ENCODE assay signal across 8 cellular contexts in genomic region chr1:46667782-46668760, GRCh38. TPM values are rescaled to one million over a fixed set of nuclear protein-coding genes. Genes with fewer than 3 reads are reported as not detected.
A peak's percentile ranks its signal among the peaks of the same experiment; 100 is the strongest.
DNase-seq lines count a peak whose midpoint lies in the region; ATAC-seq and TF ChIP-seq lines count a peak whose summit lies in the region.

Gene ATPAF1, minus strand, starts transcription at chr1:46668364. Its CDS starts 42 bp downstream, at chr1:46668322.

- peaks cover 18% of the 10 kb centered on the region for H3K4me1 Mint-ChIP-seq in activated T-cell treated with anti-CD3 and anti-CD28 coated beads, Interleukin-2, amount 50 U/mL, for 72 hours (ENCODE audit: low read depth)
- H3K4me1 Mint-ChIP-seq in naive B cell = peaks cover 13 to 17% (median 16%) of the 10 kb centered on the region in 3 donors

- peak within 1 kb of the TSS; percentile 95 for H2AFZ ChIP-seq in fibroblast of lung (ENCODE audit: low read length)

- in situ Hi-C loops in Panc1 (cut with HindIII; ENCODE audit: low pct_unique_long_range_greater_than_20kb, low sequenced_read_pairs) = no loop called here

- peak within 1 kb of the TSS; percentile 88 for H3K27ac ChIP-seq in Panc1 (ENCODE audit: low read length)
- H3K27ac ChIP-seq in fibroblast of lung (ENCODE audit: insufficient read depth, low read length) = peak within 1 kb of the TSS; percentile 59

- H3K27me3 ChIP-seq in Panc1 (ENCODE audit: control insufficient read depth, insufficient read depth, low read length) (no peaks in the 10 kb centered on the region), fibroblast of lung (ENCODE audit: control insufficient read depth, insufficient read depth, low read length) (no peaks in the 10 kb centered on the region)

- no peaks in the 10 kb centered on the region for H3K9me3 ChIP-seq in Panc1 (ENCODE audit: control insufficient read depth, insufficient read depth, low read depth, low read length)
- H3K9me3 ChIP-seq in fibroblast of lung (ENCODE audit: control insufficient read depth, insufficient read depth, low read depth, low read length) = no peaks in the 10 kb centered on the region

- H4K20me1 ChIP-seq in fibroblast of lung (ENCODE audit: control insufficient read depth, extremely low read depth, insufficient read depth, low read length) = no peaks in the 10 kb centered on the region

- no TSS peak for BruUV-seq in Panc1 (replicated peaks; lab: Mats Ljungman, UMichigan)

- CTCF ChIA-PET in Panc1 (lab: Charles Lee) = interaction anchor here (0.6 to 0.7 kb wide), 2 partner anchors 57 to 261 kb away, joined by 5 to 10 read pairs; no protein-coding TSS in a partner anchor

- 0 out of 2 replicates have a peak, but pooled peaks cover 5% of the 10 kb centered on the region for H3K36me3 ChIP-seq in Panc1 (ENCODE audit: control insufficient read depth, insufficient read depth, low read length)
- no peaks in the 10 kb centered on the region for H3K36me3 ChIP-seq in fibroblast of lung (ENCODE audit: control insufficient read depth, insufficient read depth, low read length)

- no peaks in the 10 kb centered on the region for H3K27me3 Mint-ChIP-seq in activated T-cell treated with anti-CD3 and anti-CD28 coated beads, Interleukin-2, amount 50 U/mL, for 72 hours (ENCODE audit: low read depth)
- no peaks in the 10 kb centered on the region for H3K27me3 Mint-ChIP-seq in naive B cell

- H3K36me3 Mint-ChIP-seq in activated T-cell treated with anti-CD3 and anti-CD28 coated beads, Interleukin-2, amount 50 U/mL, for 72 hours (ENCODE audit: insufficient read depth in 2 of 2) = peaks cover 5 to 10% of the 10 kb centered on the region in 2 donors
- H3K36me3 Mint-ChIP-seq in naive B cell = peaks cover 6 to 8% of the 10 kb centered on the region in 2 donors

- H3K9ac ChIP-seq in fibroblast of lung (ENCODE audit: insufficient read depth, low read length) = peak within 1 kb of the TSS; percentile 84

- peak within 1 kb of the TSS; percentile 52 for H3K27ac Mint-ChIP-seq in activated T-cell treated with anti-CD3 and anti-CD28 coated beads, Interleukin-2, amount 50 U/mL, for 72 hours
- peak within 1 kb of the TSS in 1 of 6 donors; percentile 70 for H3K27ac Mint-ChIP-seq in naive B cell

- TF ChIP-seq CTCF in Panc1 (IDR thresholded peaks at IDR 0.05) (no peak), fibroblast of lung (conservative IDR thresholded peaks at IDR 0.05 in 1 of 2, IDR thresholded peaks at IDR 0.05 in 1 of 2; ENCODE audit: low read depth in 1 of 2, low read length in 2 of 2) (no peak)

- peak within 1 kb of the TSS; percentile 97 for H3K4me2 ChIP-seq in fibroblast of lung (ENCODE audit: extremely low read depth, insufficient read depth, low read length)

- peak within 1 kb of the TSS; percentile 65 to 94 for H3K4me3 ChIP-seq in Panc1 (ENCODE audit: low read depth in 2 of 2, low read length in 2 of 2)
- peak within 1 kb of the TSS; percentile 83 to 94 (median 90) for H3K4me3 ChIP-seq in fibroblast of lung (replicated peaks in 1 of 4; ENCODE audit: control extremely low read depth in 1 of 4, insufficient read depth in 1 of 4, low read depth in 3 of 4, low read length in 4 of 4)

- H3K4me1 ChIP-seq in Panc1 (ENCODE audit: control insufficient read depth, insufficient read depth, low read length) (peaks cover 11% of the 10 kb centered on the region; the same call in 1 of the 2 replicates), fibroblast of lung (ENCODE audit: control insufficient read depth, extremely low read depth, insufficient read depth, low read length) (peaks cover 2% of the 10 kb centered on the region)

- intact Hi-C loops in Panc1 (cut with micrococcal nuclease; ENCODE audit: unreplicated experiment) = no loop called here

- peaks cover 8% of the 10 kb centered on the region for H3K79me2 ChIP-seq in fibroblast of lung (ENCODE audit: control insufficient read depth, insufficient read depth, low read length)

- no peaks in the 10 kb centered on the region for H3K9me3 Mint-ChIP-seq in activated T-cell treated with anti-CD3 and anti-CD28 coated beads, Interleukin-2, amount 50 U/mL, for 72 hours
- H3K9me3 Mint-ChIP-seq in naive B cell = no peaks in the 10 kb centered on the region

- POLR2A ChIA-PET in Panc1 (lab: Charles Lee) = interaction anchor here (0.6 kb wide), 1 partner anchor 21 kb away, joined by 4 read pairs; no protein-coding TSS in a partner anchor

- peak; percentile 78 for ATAC-seq in GM19467 (IDR thresholded peaks at IDR 0.05; ENCODE audit: unreplicated experiment)
- peak; percentile 91 for ATAC-seq in Panc1
- ATAC-seq in activated T-cell treated with anti-CD3 and anti-CD28 coated beads, Interleukin-2, amount 50 U/mL, for 72 hours (replicated peaks in 1 of 2) = peak; percentile 90
- ATAC-seq in naive B cell (ENCODE audit: low read depth in 2 of 2) = peak; percentile 80 to 86

- DNase-seq in CMK (ENCODE audit: low read depth) (peak; percentile 22), HT-29 (ENCODE audit: low spot score) (peak; percentile 70), Panc1 (ENCODE audit: low read depth, low spot score) (peak; percentile 33), fibroblast of lung (ENCODE audit: low read depth in 2 of 2) (peak; percentile 74 to 79), naive B cell (peak; percentile 34)
- peak; percentile 69 to 78 for DNase-seq in activated T-cell treated with anti-CD3 and anti-CD28 coated beads, Interleukin-2, amount 50 U/mL, for 72 hours
- peak; percentile 27 to 66 (median 44) for DNase-seq in stimulated activated naive CD4-positive, alpha-beta T cell (lab: John Stamatoyannopoulos, UW)

- peak within 1 kb of the TSS; percentile 76 to 85 for H3K4me3 Mint-ChIP-seq in activated T-cell treated with anti-CD3 and anti-CD28 coated beads, Interleukin-2, amount 50 U/mL, for 72 hours
- peak within 1 kb of the TSS in 6 of 8 donors; percentile 70 to 92 (median 86) for H3K4me3 Mint-ChIP-seq in naive B cell

RNA-seq across cellular contexts. Expression of gene ATPAF1, which starts in this region (rescaled TPM):
- total RNA-seq in HT-29 (2014; rRNA removed; shearing (Covaris generic)) = 39.2 and 47.7 TPM in 2 replicates
- total RNA-seq in Panc1 (2021; ENCODE audit: unreplicated experiment) (39.0 TPM), fibroblast of lung (58.3 and 65.6 TPM in 2 replicates)
- 33.8 TPM for polyA plus RNA-seq in Panc1 (2012; ENCODE audit: insufficient read length)
- total RNA-seq in activated T-cell treated with anti-CD3 and anti-CD28 coated beads, Interleukin-2, amount 50 U/mL, for 72 hours = 10 to 100 TPM; 45.7 to 47.5 TPM
- polyA plus RNA-seq in fibroblast of lung (72.1 and 81.4 TPM in 2 replicates), naive B cell (ENCODE audit: low read depth in 6 of 6) (10 to 100 TPM; 45.0 to 87.6 (median 55.8) TPM)
- 42.3 and 49.5 TPM in 2 replicates for polyA plus RNA-seq in fibroblast of lung (2012)
- 15.3 and 17.7 TPM in 2 replicates for polyA minus RNA-seq in fibroblast of lung (ENCODE audit: low replicate concordance)

Comparison
In these comparisons a context has a peak if more than half of its experiments do, and no peak if none do; other contexts are left out.
1. Peak in every context shown above with its lines: DNase-seq, ATAC-seq, H3K4me3 ChIP-seq and H3K27ac ChIP-seq.
2. DNase-seq: peak in every context shown above with its lines; median percentile 76 in fibroblast of lung; 74 in activated T-cell treated with anti-CD3 and anti-CD28 coated beads, Interleukin-2, amount 50 U/mL, for 72 hours; 70 in HT-29; 44 in stimulated activated naive CD4-positive, alpha-beta T cell; 34 in naive B cell; 33 in Panc1; 22 in CMK.